1 cellular context compared by ENCODE assay signal in genomic region chr10:14608381-14609001, GRCh38.
A peak's percentile ranks its signal among the peaks of the same experiment; 100 is the strongest.
TF ChIP-seq lines count a peak whose summit lies in the region.

No MANE protein-coding gene starts in this region.

TF ChIP-seq in GM12878, 131 proteins besides CTCF, POLR2A, EP300 and RAD21 (continued from another document and continues in another):
- peak; percentile 99 for TF ChIP-seq SPI1 (IDR thresholded peaks at IDR 0.05; ENCODE audit: borderline replicate concordance, insufficient read depth, low read depth, low read length)
- no peak for TF ChIP-seq RCOR1 (conservative IDR thresholded peaks at IDR 0.05; ENCODE audit: low read depth, low read length)
- TF ChIP-seq ETV6 (conservative IDR thresholded peaks at IDR 0.05 in 1 of 2, IDR thresholded peaks at IDR 0.05 in 1 of 2; ENCODE audit: borderline replicate concordance in 1 of 2, low read depth in 1 of 2) = peak in 1 of 2 experiments; percentile 71; a peak in 2 of 4 replicates
- peak; percentile 88 for TF ChIP-seq DPF2 (IDR thresholded peaks at IDR 0.05)
- TF ChIP-seq, protein P1, sequence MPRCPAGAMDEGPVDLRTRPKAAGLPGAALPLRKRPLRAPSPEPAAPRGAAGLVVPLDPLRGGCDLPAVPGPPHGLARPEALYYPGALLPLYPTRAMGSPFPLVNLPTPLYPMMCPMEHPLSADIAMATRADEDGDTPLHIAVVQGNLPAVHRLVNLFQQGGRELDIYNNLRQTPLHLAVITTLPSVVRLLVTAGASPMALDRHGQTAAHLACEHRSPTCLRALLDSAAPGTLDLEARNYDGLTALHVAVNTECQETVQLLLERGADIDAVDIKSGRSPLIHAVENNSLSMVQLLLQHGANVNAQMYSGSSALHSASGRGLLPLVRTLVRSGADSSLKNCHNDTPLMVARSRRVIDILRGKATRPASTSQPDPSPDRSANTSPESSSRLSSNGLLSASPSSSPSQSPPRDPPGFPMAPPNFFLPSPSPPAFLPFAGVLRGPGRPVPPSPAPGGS (IDR thresholded peaks at IDR 0.05; ENCODE audit: borderline replicate concordance, insufficient read depth, low read depth, low read length, poor library complexity, severe bottlenecking) = peak; percentile 15
- no peak for TF ChIP-seq KAT2A (conservative IDR thresholded peaks at IDR 0.05; ENCODE audit: control insufficient read depth, low read depth, low read length)
- TF ChIP-seq MXI1 (IDR thresholded peaks at IDR 0.05; ENCODE audit: low read depth, low read length) = no peak
- no peak for TF ChIP-seq ZZZ3 (IDR thresholded peaks at IDR 0.05; ENCODE audit: control insufficient read depth, insufficient read length, low read depth)
- TF ChIP-seq, protein P2, sequence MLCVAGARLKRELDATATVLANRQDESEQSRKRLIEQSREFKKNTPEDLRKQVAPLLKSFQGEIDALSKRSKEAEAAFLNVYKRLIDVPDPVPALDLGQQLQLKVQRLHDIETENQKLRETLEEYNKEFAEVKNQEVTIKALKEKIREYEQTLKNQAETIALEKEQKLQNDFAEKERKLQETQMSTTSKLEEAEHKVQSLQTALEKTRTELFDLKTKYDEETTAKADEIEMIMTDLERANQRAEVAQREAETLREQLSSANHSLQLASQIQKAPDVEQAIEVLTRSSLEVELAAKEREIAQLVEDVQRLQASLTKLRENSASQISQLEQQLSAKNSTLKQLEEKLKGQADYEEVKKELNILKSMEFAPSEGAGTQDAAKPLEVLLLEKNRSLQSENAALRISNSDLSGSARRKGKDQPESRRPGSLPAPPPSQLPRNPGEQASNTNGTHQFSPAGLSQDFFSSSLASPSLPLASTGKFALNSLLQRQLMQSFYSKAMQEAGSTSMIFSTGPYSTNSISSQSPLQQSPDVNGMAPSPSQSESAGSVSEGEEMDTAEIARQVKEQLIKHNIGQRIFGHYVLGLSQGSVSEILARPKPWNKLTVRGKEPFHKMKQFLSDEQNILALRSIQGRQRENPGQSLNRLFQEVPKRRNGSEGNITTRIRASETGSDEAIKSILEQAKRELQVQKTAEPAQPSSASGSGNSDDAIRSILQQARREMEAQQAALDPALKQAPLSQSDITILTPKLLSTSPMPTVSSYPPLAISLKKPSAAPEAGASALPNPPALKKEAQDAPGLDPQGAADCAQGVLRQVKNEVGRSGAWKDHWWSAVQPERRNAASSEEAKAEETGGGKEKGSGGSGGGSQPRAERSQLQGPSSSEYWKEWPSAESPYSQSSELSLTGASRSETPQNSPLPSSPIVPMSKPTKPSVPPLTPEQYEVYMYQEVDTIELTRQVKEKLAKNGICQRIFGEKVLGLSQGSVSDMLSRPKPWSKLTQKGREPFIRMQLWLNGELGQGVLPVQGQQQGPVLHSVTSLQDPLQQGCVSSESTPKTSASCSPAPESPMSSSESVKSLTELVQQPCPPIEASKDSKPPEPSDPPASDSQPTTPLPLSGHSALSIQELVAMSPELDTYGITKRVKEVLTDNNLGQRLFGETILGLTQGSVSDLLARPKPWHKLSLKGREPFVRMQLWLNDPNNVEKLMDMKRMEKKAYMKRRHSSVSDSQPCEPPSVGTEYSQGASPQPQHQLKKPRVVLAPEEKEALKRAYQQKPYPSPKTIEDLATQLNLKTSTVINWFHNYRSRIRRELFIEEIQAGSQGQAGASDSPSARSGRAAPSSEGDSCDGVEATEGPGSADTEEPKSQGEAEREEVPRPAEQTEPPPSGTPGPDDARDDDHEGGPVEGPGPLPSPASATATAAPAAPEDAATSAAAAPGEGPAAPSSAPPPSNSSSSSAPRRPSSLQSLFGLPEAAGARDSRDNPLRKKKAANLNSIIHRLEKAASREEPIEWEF (IDR thresholded peaks at IDR 0.05; ENCODE audit: insufficient replicate concordance, low read depth, low read length) = no peak
- 0 out of 2 replicates have a peak, but pooled peaks have one; percentile 0 for TF ChIP-seq NR2C1 (IDR thresholded peaks at IDR 0.05)
- TF ChIP-seq CHD2 (IDR thresholded peaks at IDR 0.05; ENCODE audit: borderline replicate concordance, low read depth, low read length) = no peak; the same call in 1 of the 2 replicates
- 0 out of 2 replicates have a peak, but pooled peaks have one; percentile 29 for TF ChIP-seq RB1 (IDR thresholded peaks at IDR 0.05; ENCODE audit: borderline replicate concordance)
- no peak for TF ChIP-seq ATF2 (IDR thresholded peaks at IDR 0.05; ENCODE audit: low read length)
- TF ChIP-seq HSF1 (IDR thresholded peaks at IDR 0.05; ENCODE audit: low read depth, low read length) = no peak
- no peak for TF ChIP-seq NR2C2 (IDR thresholded peaks at IDR 0.05; ENCODE audit: borderline replicate concordance, control insufficient read depth, insufficient read length, low read depth)
- TF ChIP-seq PBX3 (IDR thresholded peaks at IDR 0.05; ENCODE audit: insufficient replicate concordance, low read depth, low read length) = peak; percentile 43
- TF ChIP-seq FOS (IDR thresholded peaks at IDR 0.05; ENCODE audit: borderline replicate concordance, extremely low read depth, insufficient read length) = no peak
- TF ChIP-seq MEF2B (IDR thresholded peaks at IDR 0.05; ENCODE audit: partially characterized antibody, poor library complexity, severe bottlenecking) = peak; percentile 88
- 0 out of 2 replicates have a peak, but pooled peaks have one; percentile 39 for TF ChIP-seq YY1 (IDR thresholded peaks at IDR 0.05; ENCODE audit: low read depth, low read length)
- TF ChIP-seq HDAC6 (IDR thresholded peaks at IDR 0.05; ENCODE audit: unreplicated experiment) = no peak
- TF ChIP-seq IKZF1 (conservative IDR thresholded peaks at IDR 0.05) = peak; percentile 89
- TF ChIP-seq, protein P3, sequence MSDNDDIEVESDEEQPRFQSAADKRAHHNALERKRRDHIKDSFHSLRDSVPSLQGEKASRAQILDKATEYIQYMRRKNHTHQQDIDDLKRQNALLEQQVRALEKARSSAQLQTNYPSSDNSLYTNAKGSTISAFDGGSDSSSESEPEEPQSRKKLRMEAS (IDR thresholded peaks at IDR 0.05; ENCODE audit: low read depth, low read length) = no peak
- peak; percentile 71; the same call in 1 of the 2 replicates for TF ChIP-seq EED (IDR thresholded peaks at IDR 0.05; ENCODE audit: low read depth)
- TF ChIP-seq NBN (IDR thresholded peaks at IDR 0.05) = 0 out of 2 replicates have a peak, but pooled peaks have one; percentile 36
- no peak for TF ChIP-seq NFYA (IDR thresholded peaks at IDR 0.05; ENCODE audit: borderline replicate concordance, low read depth, low read length)
- TF ChIP-seq FOXM1 (IDR thresholded peaks at IDR 0.05; ENCODE audit: low read depth, low read length) = no peak
- TF ChIP-seq, protein P4, sequence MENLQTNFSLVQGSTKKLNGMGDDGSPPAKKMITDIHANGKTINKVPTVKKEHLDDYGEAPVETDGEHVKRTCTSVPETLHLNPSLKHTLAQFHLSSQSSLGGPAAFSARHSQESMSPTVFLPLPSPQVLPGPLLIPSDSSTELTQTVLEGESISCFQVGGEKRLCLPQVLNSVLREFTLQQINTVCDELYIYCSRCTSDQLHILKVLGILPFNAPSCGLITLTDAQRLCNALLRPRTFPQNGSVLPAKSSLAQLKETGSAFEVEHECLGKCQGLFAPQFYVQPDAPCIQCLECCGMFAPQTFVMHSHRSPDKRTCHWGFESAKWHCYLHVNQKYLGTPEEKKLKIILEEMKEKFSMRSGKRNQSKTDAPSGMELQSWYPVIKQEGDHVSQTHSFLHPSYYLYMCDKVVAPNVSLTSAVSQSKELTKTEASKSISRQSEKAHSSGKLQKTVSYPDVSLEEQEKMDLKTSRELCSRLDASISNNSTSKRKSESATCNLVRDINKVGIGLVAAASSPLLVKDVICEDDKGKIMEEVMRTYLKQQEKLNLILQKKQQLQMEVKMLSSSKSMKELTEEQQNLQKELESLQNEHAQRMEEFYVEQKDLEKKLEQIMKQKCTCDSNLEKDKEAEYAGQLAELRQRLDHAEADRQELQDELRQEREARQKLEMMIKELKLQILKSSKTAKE (IDR thresholded peaks at IDR 0.05; ENCODE audit: low read depth, poor library complexity, severe bottlenecking) = no peak
- no peak for TF ChIP-seq RELA (IDR thresholded peaks at IDR 0.05; ENCODE audit: borderline replicate concordance, partially characterized antibody)
- TF ChIP-seq RUNX3 (IDR thresholded peaks at IDR 0.05; ENCODE audit: low read length) = peak; percentile 63; the same call in 1 of the 2 replicates
- 0 out of 2 replicates have a peak, but pooled peaks have one; percentile 24 for TF ChIP-seq IRF4 (IDR thresholded peaks at IDR 0.05; ENCODE audit: low read depth, low read length)
- TF ChIP-seq PKNOX1 (IDR thresholded peaks at IDR 0.05) = peak; percentile 81
- TF ChIP-seq ZNF217 (IDR thresholded peaks at IDR 0.05) = peak; percentile 56; the same call in 1 of the 2 replicates
- TF ChIP-seq TCF12 (IDR thresholded peaks at IDR 0.05; ENCODE audit: low read depth, low read length) = 0 out of 2 replicates have a peak, but pooled peaks have one; percentile 5
- no peak for TF ChIP-seq SP1 (IDR thresholded peaks at IDR 0.05; ENCODE audit: low read depth, low read length)
- peak; percentile 66 to 78; a peak in 3 of 4 replicates for TF ChIP-seq IKZF2 (IDR thresholded peaks at IDR 0.05)
- TF ChIP-seq MTA3 (IDR thresholded peaks at IDR 0.05; ENCODE audit: borderline replicate concordance, low read length) = no peak
- TF ChIP-seq TCF7 (IDR thresholded peaks at IDR 0.05; ENCODE audit: borderline replicate concordance) = no peak
- TF ChIP-seq HDAC2 (IDR thresholded peaks at IDR 0.05) = no peak
- no peak for TF ChIP-seq SUPT20H (IDR thresholded peaks at IDR 0.05; ENCODE audit: borderline replicate concordance, control insufficient read depth, low read depth, low read length)
- TF ChIP-seq MTA2 (IDR thresholded peaks at IDR 0.05; ENCODE audit: low read depth) = peak; percentile 64; the same call in 1 of the 2 replicates
- no peak for TF ChIP-seq PML (IDR thresholded peaks at IDR 0.05; ENCODE audit: low read length)
- TF ChIP-seq, protein P5, sequence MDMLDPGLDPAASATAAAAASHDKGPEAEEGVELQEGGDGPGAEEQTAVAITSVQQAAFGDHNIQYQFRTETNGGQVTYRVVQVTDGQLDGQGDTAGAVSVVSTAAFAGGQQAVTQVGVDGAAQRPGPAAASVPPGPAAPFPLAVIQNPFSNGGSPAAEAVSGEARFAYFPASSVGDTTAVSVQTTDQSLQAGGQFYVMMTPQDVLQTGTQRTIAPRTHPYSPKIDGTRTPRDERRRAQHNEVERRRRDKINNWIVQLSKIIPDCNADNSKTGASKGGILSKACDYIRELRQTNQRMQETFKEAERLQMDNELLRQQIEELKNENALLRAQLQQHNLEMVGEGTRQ (IDR thresholded peaks at IDR 0.05; ENCODE audit: borderline replicate concordance, low read depth, low read length) = no peak
- TF ChIP-seq NR2F1 (conservative IDR thresholded peaks at IDR 0.05) = peak; percentile 89
- TF ChIP-seq SREBF1 (IDR thresholded peaks at IDR 0.05; ENCODE audit: low read length) = no peak
- TF ChIP-seq ATF7 (IDR thresholded peaks at IDR 0.05; ENCODE audit: low read depth) = 0 out of 2 replicates have a peak, but pooled peaks have one; percentile 17
- TF ChIP-seq RELB (IDR thresholded peaks at IDR 0.05; ENCODE audit: low read depth) = peak; percentile 58; the same call in 1 of the 2 replicates
- TF ChIP-seq ZNF622 (IDR thresholded peaks at IDR 0.05) = no peak
- no peak for TF ChIP-seq LARP7 (IDR thresholded peaks at IDR 0.05)
- TF ChIP-seq BMI1 (IDR thresholded peaks at IDR 0.05; ENCODE audit: borderline replicate concordance) = 0 out of 2 replicates have a peak, but pooled peaks have one; percentile 47
